Comparison of ENCODE assay signal across 8 cellular contexts in genomic region chrX:16123222-16123786, GRCh38. TPM values are rescaled to one million over a fixed set of nuclear protein-coding genes. Genes with fewer than 3 reads are reported as not detected.
DNase-seq lines count a peak whose midpoint lies in the region; ATAC-seq and TF ChIP-seq lines count a peak whose summit lies in the region.

Gene GRPR, plus strand, starts transcription at chrX:16123565. Its CDS starts 389 bp downstream, at chrX:16123954.

- H3K27ac ChIP-seq in ascending aorta = no peak within 1 kb of the TSS
- H3K27ac ChIP-seq in hepatocyte = no peak within 1 kb of the TSS

- 4% methylated on average over 6 of the region's 6 CpGs for WGBS in hepatocyte (ENCODE audit: low lambda C conversion rate, missing lambda C conversion rate)

- TF ChIP-seq CTCF in GM12874 (IDR thresholded peaks at IDR 0.05; ENCODE audit: insufficient read depth, low read depth, low read length) = peak; percentile 68
- TF ChIP-seq CTCF in ascending aorta (IDR thresholded peaks at IDR 0.05) = peak; percentile 21 to 62 (median 55)
- TF ChIP-seq CTCF in hepatocyte (IDR thresholded peaks at IDR 0.05; ENCODE audit: poor library complexity) = peak; percentile 92

- no peak within 1 kb of the TSS for H2AFZ ChIP-seq in hepatocyte

- intact Hi-C loops in ascending aorta (cut with DNase I) (loop anchor here (10.0 kb wide), 1 partner anchor 541 kb away; no protein-coding TSS in a partner anchor), sciatic nerve (cut with DNase I) (no loop called here)

- H3K36me3 ChIP-seq in ascending aorta (no peaks in the 10 kb centered on the region), hepatocyte (replicated peaks; ENCODE audit: insufficient read depth, low read depth) (no peaks in the 10 kb centered on the region)

- ATAC-seq in HG02763 (IDR thresholded peaks at IDR 0.05; ENCODE audit: unreplicated experiment) = peak; percentile 61
- ATAC-seq in sciatic nerve = peak; percentile 87
- no peak for ATAC-seq in GM21423 (IDR thresholded peaks at IDR 0.05; ENCODE audit: unreplicated experiment)

- H3K4me3 ChIP-seq in ascending aorta = no peak within 1 kb of the TSS
- no peak within 1 kb of the TSS for H3K4me3 ChIP-seq in hepatocyte

- H3K9me3 ChIP-seq in ascending aorta (no peaks in the 10 kb centered on the region), hepatocyte (ENCODE audit: low read depth) (no peaks in the 10 kb centered on the region)

- DNase-seq in NCI-H1417 treated with DMSO at 0.1 percent for 48 hours (lab: John Stamatoyannopoulos, UW) (peak; percentile 78), T follicular helper cell (ENCODE audit: low read depth) (peak; percentile 29), ascending aorta (ENCODE audit: low spot score in 2 of 2) (peak in 1 of 2 donors; percentile 82), hepatocyte (ENCODE audit: low spot score) (peak; percentile 96), sciatic nerve (ENCODE audit: low spot score) (peak; percentile 86)

- H4K20me1 ChIP-seq in hepatocyte (ENCODE audit: insufficient read depth, poor library complexity, severe bottlenecking) = no peaks in the 10 kb centered on the region

- no peaks in the 10 kb centered on the region for H3K27me3 ChIP-seq in ascending aorta
- H3K27me3 ChIP-seq in hepatocyte = no peaks in the 10 kb centered on the region

- no peaks in the 10 kb centered on the region for H3K9me2 ChIP-seq in hepatocyte (replicated peaks; ENCODE audit: insufficient read depth)

- H3K4me2 ChIP-seq in hepatocyte = peak within 1 kb of the TSS; percentile 66

- H3K79me2 ChIP-seq in hepatocyte = no peaks in the 10 kb centered on the region

- H3K4me1 ChIP-seq in ascending aorta (no peaks in the 10 kb centered on the region), hepatocyte (ENCODE audit: insufficient read depth) (peaks cover 8% of the 10 kb centered on the region)

RNA-seq across cellular contexts. Expression of gene GRPR, which starts in this region (rescaled TPM):
- total RNA-seq in ascending aorta (1.7 TPM), hepatocyte (3.7 and 6.1 TPM in 2 replicates), sciatic nerve (0.40 TPM)
- 3.8 and 4.7 TPM in 2 replicates for polyA plus RNA-seq in hepatocyte

Comparison
In these comparisons a context has a peak if more than half of its experiments do, and no peak if none do; other contexts are left out.
1. Peak in DNase-seq and ATAC-seq in sciatic nerve; RNA of the gene not detected or under 1 TPM.